In genomic region chr3:52827866-52828376, GRCh38 we compare ENCODE assay signal across 1 cellular context.
TF ChIP-seq lines count a peak whose summit lies in the region.

No MANE protein-coding gene starts in this region.

TF ChIP-seq in HepG2, 621 proteins besides CTCF, POLR2A, EP300 and RAD21 (continued from another document and continues in another):
- peak; percentile 85; the same call in 1 of the 2 replicates for TF ChIP-seq TFAP4 (IDR thresholded peaks at IDR 0.05; ENCODE audit: borderline replicate concordance, low read depth)
- TF ChIP-seq ZNF546 (CRISPR knock-in tag; conservative IDR thresholded peaks at IDR 0.05) = peak; percentile 100
- peak; percentile 22; the same call in 1 of the 2 replicates for TF ChIP-seq KAT8 (CRISPR knock-in tag; IDR thresholded peaks at IDR 0.05)
- TF ChIP-seq SMC3 (IDR thresholded peaks at IDR 0.05; ENCODE audit: low read length) = peak; percentile 47; the same call in 1 of the 2 replicates
- no peak for TF ChIP-seq ATAD3A (CRISPR knock-in tag; IDR thresholded peaks at IDR 0.05)
- TF ChIP-seq HIC2 (CRISPR knock-in tag; IDR thresholded peaks at IDR 0.05; ENCODE audit: low read depth) = peak; percentile 83
- TF ChIP-seq, protein P1, sequence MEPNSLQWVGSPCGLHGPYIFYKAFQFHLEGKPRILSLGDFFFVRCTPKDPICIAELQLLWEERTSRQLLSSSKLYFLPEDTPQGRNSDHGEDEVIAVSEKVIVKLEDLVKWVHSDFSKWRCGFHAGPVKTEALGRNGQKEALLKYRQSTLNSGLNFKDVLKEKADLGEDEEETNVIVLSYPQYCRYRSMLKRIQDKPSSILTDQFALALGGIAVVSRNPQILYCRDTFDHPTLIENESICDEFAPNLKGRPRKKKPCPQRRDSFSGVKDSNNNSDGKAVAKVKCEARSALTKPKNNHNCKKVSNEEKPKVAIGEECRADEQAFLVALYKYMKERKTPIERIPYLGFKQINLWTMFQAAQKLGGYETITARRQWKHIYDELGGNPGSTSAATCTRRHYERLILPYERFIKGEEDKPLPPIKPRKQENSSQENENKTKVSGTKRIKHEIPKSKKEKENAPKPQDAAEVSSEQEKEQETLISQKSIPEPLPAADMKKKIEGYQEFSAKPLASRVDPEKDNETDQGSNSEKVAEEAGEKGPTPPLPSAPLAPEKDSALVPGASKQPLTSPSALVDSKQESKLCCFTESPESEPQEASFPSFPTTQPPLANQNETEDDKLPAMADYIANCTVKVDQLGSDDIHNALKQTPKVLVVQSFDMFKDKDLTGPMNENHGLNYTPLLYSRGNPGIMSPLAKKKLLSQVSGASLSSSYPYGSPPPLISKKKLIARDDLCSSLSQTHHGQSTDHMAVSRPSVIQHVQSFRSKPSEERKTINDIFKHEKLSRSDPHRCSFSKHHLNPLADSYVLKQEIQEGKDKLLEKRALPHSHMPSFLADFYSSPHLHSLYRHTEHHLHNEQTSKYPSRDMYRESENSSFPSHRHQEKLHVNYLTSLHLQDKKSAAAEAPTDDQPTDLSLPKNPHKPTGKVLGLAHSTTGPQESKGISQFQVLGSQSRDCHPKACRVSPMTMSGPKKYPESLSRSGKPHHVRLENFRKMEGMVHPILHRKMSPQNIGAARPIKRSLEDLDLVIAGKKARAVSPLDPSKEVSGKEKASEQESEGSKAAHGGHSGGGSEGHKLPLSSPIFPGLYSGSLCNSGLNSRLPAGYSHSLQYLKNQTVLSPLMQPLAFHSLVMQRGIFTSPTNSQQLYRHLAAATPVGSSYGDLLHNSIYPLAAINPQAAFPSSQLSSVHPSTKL (CRISPR knock-in tag; IDR thresholded peaks at IDR 0.05) = peak; percentile 55
- 0 out of 2 replicates have a peak, but pooled peaks have one; percentile 30 for TF ChIP-seq SOX5 (CRISPR knock-in tag; IDR thresholded peaks at IDR 0.05; ENCODE audit: borderline replicate concordance)
- no peak for TF ChIP-seq ZFP1 (CRISPR knock-in tag; IDR thresholded peaks at IDR 0.05)
- TF ChIP-seq SAP130 (CRISPR knock-in tag; IDR thresholded peaks at IDR 0.05; ENCODE audit: low read depth) = peak; percentile 79
- no peak for TF ChIP-seq NR2F1 (CRISPR knock-in tag; IDR thresholded peaks at IDR 0.05)
- TF ChIP-seq RNF219 (CRISPR knock-in tag; IDR thresholded peaks at IDR 0.05) = no peak
- TF ChIP-seq ELF4 (CRISPR knock-in tag; IDR thresholded peaks at IDR 0.05; ENCODE audit: borderline replicate concordance) = no peak
- TF ChIP-seq, protein P2, sequence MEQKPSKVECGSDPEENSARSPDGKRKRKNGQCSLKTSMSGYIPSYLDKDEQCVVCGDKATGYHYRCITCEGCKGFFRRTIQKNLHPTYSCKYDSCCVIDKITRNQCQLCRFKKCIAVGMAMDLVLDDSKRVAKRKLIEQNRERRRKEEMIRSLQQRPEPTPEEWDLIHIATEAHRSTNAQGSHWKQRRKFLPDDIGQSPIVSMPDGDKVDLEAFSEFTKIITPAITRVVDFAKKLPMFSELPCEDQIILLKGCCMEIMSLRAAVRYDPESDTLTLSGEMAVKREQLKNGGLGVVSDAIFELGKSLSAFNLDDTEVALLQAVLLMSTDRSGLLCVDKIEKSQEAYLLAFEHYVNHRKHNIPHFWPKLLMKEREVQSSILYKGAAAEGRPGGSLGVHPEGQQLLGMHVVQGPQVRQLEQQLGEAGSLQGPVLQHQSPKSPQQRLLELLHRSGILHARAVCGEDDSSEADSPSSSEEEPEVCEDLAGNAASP (CRISPR knock-in tag; IDR thresholded peaks at IDR 0.05; ENCODE audit: borderline replicate concordance) = 0 out of 2 replicates have a peak, but pooled peaks have one; percentile 26
- no peak for TF ChIP-seq ZNF563 (CRISPR knock-in tag; IDR thresholded peaks at IDR 0.05)
- no peak for TF ChIP-seq LBX2 (CRISPR knock-in tag; IDR thresholded peaks at IDR 0.05; ENCODE audit: borderline replicate concordance)
- TF ChIP-seq, protein P3, sequence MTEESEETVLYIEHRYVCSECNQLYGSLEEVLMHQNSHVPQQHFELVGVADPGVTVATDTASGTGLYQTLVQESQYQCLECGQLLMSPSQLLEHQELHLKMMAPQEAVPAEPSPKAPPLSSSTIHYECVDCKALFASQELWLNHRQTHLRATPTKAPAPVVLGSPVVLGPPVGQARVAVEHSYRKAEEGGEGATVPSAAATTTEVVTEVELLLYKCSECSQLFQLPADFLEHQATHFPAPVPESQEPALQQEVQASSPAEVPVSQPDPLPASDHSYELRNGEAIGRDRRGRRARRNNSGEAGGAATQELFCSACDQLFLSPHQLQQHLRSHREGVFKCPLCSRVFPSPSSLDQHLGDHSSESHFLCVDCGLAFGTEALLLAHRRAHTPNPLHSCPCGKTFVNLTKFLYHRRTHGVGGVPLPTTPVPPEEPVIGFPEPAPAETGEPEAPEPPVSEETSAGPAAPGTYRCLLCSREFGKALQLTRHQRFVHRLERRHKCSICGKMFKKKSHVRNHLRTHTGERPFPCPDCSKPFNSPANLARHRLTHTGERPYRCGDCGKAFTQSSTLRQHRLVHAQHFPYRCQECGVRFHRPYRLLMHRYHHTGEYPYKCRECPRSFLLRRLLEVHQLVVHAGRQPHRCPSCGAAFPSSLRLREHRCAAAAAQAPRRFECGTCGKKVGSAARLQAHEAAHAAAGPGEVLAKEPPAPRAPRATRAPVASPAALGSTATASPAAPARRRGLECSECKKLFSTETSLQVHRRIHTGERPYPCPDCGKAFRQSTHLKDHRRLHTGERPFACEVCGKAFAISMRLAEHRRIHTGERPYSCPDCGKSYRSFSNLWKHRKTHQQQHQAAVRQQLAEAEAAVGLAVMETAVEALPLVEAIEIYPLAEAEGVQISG (CRISPR knock-in tag; IDR thresholded peaks at IDR 0.05) = peak; percentile 43
- TF ChIP-seq CSRNP1 (CRISPR knock-in tag; IDR thresholded peaks at IDR 0.05) = no peak
- TF ChIP-seq ZMYM3 (CRISPR knock-in tag; IDR thresholded peaks at IDR 0.05) = peak; percentile 44; the same call in 1 of the 2 replicates
- TF ChIP-seq, protein P4, sequence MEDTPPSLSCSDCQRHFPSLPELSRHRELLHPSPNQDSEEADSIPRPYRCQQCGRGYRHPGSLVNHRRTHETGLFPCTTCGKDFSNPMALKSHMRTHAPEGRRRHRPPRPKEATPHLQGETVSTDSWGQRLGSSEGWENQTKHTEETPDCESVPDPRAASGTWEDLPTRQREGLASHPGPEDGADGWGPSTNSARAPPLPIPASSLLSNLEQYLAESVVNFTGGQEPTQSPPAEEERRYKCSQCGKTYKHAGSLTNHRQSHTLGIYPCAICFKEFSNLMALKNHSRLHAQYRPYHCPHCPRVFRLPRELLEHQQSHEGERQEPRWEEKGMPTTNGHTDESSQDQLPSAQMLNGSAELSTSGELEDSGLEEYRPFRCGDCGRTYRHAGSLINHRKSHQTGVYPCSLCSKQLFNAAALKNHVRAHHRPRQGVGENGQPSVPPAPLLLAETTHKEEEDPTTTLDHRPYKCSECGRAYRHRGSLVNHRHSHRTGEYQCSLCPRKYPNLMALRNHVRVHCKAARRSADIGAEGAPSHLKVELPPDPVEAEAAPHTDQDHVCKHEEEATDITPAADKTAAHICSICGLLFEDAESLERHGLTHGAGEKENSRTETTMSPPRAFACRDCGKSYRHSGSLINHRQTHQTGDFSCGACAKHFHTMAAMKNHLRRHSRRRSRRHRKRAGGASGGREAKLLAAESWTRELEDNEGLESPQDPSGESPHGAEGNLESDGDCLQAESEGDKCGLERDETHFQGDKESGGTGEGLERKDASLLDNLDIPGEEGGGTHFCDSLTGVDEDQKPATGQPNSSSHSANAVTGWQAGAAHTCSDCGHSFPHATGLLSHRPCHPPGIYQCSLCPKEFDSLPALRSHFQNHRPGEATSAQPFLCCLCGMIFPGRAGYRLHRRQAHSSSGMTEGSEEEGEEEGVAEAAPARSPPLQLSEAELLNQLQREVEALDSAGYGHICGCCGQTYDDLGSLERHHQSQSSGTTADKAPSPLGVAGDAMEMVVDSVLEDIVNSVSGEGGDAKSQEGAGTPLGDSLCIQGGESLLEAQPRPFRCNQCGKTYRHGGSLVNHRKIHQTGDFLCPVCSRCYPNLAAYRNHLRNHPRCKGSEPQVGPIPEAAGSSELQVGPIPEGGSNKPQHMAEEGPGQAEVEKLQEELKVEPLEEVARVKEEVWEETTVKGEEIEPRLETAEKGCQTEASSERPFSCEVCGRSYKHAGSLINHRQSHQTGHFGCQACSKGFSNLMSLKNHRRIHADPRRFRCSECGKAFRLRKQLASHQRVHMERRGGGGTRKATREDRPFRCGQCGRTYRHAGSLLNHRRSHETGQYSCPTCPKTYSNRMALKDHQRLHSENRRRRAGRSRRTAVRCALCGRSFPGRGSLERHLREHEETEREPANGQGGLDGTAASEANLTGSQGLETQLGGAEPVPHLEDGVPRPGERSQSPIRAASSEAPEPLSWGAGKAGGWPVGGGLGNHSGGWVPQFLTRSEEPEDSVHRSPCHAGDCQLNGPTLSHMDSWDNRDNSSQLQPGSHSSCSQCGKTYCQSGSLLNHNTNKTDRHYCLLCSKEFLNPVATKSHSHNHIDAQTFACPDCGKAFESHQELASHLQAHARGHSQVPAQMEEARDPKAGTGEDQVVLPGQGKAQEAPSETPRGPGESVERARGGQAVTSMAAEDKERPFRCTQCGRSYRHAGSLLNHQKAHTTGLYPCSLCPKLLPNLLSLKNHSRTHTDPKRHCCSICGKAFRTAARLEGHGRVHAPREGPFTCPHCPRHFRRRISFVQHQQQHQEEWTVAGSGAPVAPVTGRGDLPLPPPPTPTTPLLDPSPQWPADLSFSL (CRISPR knock-in tag; IDR thresholded peaks at IDR 0.05) = peak; percentile 45; the same call in 1 of the 2 replicates
- no peak for TF ChIP-seq MAF1 (CRISPR knock-in tag; IDR thresholded peaks at IDR 0.05; ENCODE audit: borderline replicate concordance)
- TF ChIP-seq MAZ (IDR thresholded peaks at IDR 0.05; ENCODE audit: borderline replicate concordance, low read depth, low read length) = peak; percentile 50; the same call in 1 of the 2 replicates
- no peak for TF ChIP-seq MAZ (CRISPR knock-in tag; IDR thresholded peaks at IDR 0.05; ENCODE audit: low read depth)
- TF ChIP-seq RXRB (CRISPR knock-in tag; IDR thresholded peaks at IDR 0.05; ENCODE audit: borderline replicate concordance) = peak; percentile 30; the same call in 1 of the 2 replicates
- peak; percentile 27; the same call in 1 of the 2 replicates for TF ChIP-seq ELF1 (CRISPR knock-in tag; IDR thresholded peaks at IDR 0.05)
- TF ChIP-seq ZNF160 (CRISPR knock-in tag; IDR thresholded peaks at IDR 0.05) = no peak
- peak; percentile 71 for TF ChIP-seq NR2F6 (IDR thresholded peaks at IDR 0.05)
- TF ChIP-seq NR2F6 (CRISPR knock-in tag; IDR thresholded peaks at IDR 0.05) = peak; percentile 76
- 0 out of 2 replicates have a peak, but pooled peaks have one; percentile 32 for TF ChIP-seq ATF7-NPFF (CRISPR knock-in tag; IDR thresholded peaks at IDR 0.05; ENCODE audit: low read depth)
- TF ChIP-seq, protein P5, sequence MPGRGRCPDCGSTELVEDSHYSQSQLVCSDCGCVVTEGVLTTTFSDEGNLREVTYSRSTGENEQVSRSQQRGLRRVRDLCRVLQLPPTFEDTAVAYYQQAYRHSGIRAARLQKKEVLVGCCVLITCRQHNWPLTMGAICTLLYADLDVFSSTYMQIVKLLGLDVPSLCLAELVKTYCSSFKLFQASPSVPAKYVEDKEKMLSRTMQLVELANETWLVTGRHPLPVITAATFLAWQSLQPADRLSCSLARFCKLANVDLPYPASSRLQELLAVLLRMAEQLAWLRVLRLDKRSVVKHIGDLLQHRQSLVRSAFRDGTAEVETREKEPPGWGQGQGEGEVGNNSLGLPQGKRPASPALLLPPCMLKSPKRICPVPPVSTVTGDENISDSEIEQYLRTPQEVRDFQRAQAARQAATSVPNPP (CRISPR knock-in tag; IDR thresholded peaks at IDR 0.05) = peak; percentile 46; the same call in 1 of the 2 replicates
- peak; percentile 6; the same call in 1 of the 2 replicates for TF ChIP-seq ETV5 (CRISPR knock-in tag; IDR thresholded peaks at IDR 0.05; ENCODE audit: borderline replicate concordance)
- peak; percentile 68; the same call in 1 of the 2 replicates for TF ChIP-seq REPIN1 (CRISPR knock-in tag; IDR thresholded peaks at IDR 0.05; ENCODE audit: borderline replicate concordance, low read depth)
